ENCODE assay signal across 8 cellular contexts in the genomic region with DNA sequence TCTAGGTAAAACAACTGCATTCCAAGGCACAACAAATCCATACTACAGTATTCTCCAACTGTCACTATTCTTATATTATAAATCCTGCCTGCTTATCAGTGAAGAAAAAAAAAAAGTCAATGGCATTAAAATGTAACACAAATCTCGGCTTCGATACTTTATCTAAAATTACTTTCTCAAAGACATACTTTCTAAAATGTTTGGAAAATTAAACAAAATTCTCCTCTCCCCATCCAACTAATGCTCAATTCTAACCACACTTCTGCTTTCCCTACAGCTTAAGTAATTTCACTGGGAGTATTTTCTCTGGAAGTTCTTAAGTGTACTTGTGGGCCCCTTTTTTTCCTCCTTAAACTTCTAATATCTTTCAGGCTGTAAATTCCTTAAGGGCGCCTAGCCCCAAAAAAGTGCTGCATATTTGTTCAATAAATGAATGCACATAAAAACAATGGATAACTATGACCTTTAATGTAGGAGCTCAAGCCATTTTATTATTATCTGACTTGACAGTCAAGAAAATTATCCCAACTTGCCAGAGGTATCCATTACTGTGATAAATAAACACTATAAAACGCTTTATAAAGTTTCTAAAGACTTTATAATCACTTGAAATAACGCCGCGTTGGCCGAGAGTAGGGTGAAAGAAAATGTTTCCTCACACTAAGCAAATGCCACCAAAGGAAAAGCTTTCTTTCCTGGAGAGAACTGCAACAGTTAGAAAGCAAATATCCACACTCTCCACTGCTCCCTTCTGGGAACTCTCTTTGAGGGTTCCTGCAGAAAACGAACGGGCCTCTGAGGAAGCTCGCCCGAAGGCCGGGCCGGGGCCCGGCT. TPM values are rescaled to one million over a fixed set of nuclear protein-coding genes. Genes with fewer than 3 reads are reported as not detected.
DNase-seq lines count a peak whose midpoint lies in the region; FAIRE-seq and TF ChIP-seq lines count a peak whose summit lies in the region.

No MANE protein-coding gene starts in this region.

- H3K9ac ChIP-seq in Loucy (ENCODE audit: low read depth, low read length, poor library complexity, severe bottlenecking) (peak overlapping the region; percentile 87), mucosa of stomach (ENCODE audit: low read length) (peak overlapping the region; percentile 86)

- H3K79me2 ChIP-seq in DOHH2 (ENCODE audit: control insufficient read depth, low read length), result peaks cover 16% of the 10 kb centered on the region
- peaks cover 12% of the 10 kb centered on the region; the same call in 1 of the 2 replicates for H3K79me2 ChIP-seq in Loucy (ENCODE audit: insufficient read depth, low read length)

- no peaks in the 10 kb centered on the region for H3K27me3 Mint-ChIP-seq in chondrocyte (ENCODE audit: low read depth)

- H3K36me3 Mint-ChIP-seq in chondrocyte (ENCODE audit: low read depth), result peaks cover 3% of the 10 kb centered on the region

- POLR2A ChIA-PET in HEK293T (lab: Yijun Ruan, JAX), result interaction anchor here (0.6 to 2.8 kb wide), 5 partner anchors 15 to 659 kb away, joined by 3 to 24 read pairs (median 4); partner anchors contain the start of gene DTD2

- H3K4me2 ChIP-seq in DOHH2 (ENCODE audit: low read length) (peak overlapping the region; percentile 64), Loucy (ENCODE audit: low read depth, low read length, poor library complexity, severe bottlenecking) (peak overlapping the region; percentile 92)

- peak overlapping the region; percentile 96 for H3K27ac Mint-ChIP-seq in chondrocyte (ENCODE audit: unreplicated experiment)

- H3K4me1 ChIP-seq in DOHH2 (ENCODE audit: control insufficient read depth, low read length), result peaks cover 21% of the 10 kb centered on the region
- peaks cover 14% of the 10 kb centered on the region for H3K4me1 ChIP-seq in Loucy (ENCODE audit: insufficient read depth, low read length, poor library complexity, severe bottlenecking)
- no peaks in the 10 kb centered on the region for H3K4me1 ChIP-seq in mucosa of stomach (ENCODE audit: control insufficient read depth, insufficient read depth, low read length)

- no peaks in the 10 kb centered on the region for H3K36me3 ChIP-seq in DOHH2 (ENCODE audit: control insufficient read depth, low read length)
- no peaks in the 10 kb centered on the region for H3K36me3 ChIP-seq in Loucy (ENCODE audit: insufficient read depth, low read length)
- no peaks in the 10 kb centered on the region for H3K36me3 ChIP-seq in mucosa of stomach (ENCODE audit: control insufficient read depth, insufficient read depth, low read length)

- H3K27ac ChIP-seq in DOHH2 (ENCODE audit: low read depth, low read length), result no peak overlapping the region

- H3K9me3 Mint-ChIP-seq in chondrocyte (ENCODE audit: low read depth), result no peaks in the 10 kb centered on the region

- FAIRE-seq in H54 (lab: Jason Lieb, UNC), result no peak

- H3K4me3 ChIP-seq in DOHH2 (ENCODE audit: low read length) (peak overlapping the region; percentile 91), Loucy (ENCODE audit: low read length, poor library complexity, severe bottlenecking) (peak overlapping the region; percentile 95), mucosa of stomach (ENCODE audit: low read length) (peak overlapping the region; percentile 98)

- no peaks in the 10 kb centered on the region for H3K9me3 ChIP-seq in DOHH2 (ENCODE audit: control insufficient read depth, insufficient read depth, low read length)
- H3K9me3 ChIP-seq in Loucy (ENCODE audit: insufficient read depth, low read depth, low read length), result no peaks in the 10 kb centered on the region
- H3K9me3 ChIP-seq in mucosa of stomach (ENCODE audit: control insufficient read depth, low read length), result no peaks in the 10 kb centered on the region

- H3K27me3 ChIP-seq in DOHH2 (ENCODE audit: control insufficient read depth, low read length) (no peaks in the 10 kb centered on the region), Loucy (ENCODE audit: insufficient read depth, low read length, poor library complexity, severe bottlenecking) (no peaks in the 10 kb centered on the region), mucosa of stomach (ENCODE audit: control insufficient read depth, insufficient read depth, low read length) (no peaks in the 10 kb centered on the region)

- CTCF ChIA-PET in HEK293T (lab: Yijun Ruan, JAX), result interaction anchor here (0.7 to 1.2 kb wide), 3 partner anchors 7 to 35 kb away, joined by 3 to 6 read pairs (median 5); no protein-coding TSS in a partner anchor

- no peak for TF ChIP-seq POLR2A in H54 (IDR thresholded peaks at IDR 0.05; ENCODE audit: low read depth, low read length)

- peak overlapping the region; percentile 89 for H2AFZ ChIP-seq in Loucy (ENCODE audit: low read length)

- H3F3A ChIP-seq in DOHH2 (ENCODE audit: control insufficient read depth, insufficient read depth) (peaks cover 15% of the 10 kb centered on the region), Loucy (ENCODE audit: low read depth) (no peaks in the 10 kb centered on the region)

- no peaks in the 10 kb centered on the region for H3K9me2 ChIP-seq in DOHH2 (replicated peaks; ENCODE audit: control insufficient read depth, low read length)
- H3K9me2 ChIP-seq in Loucy (replicated peaks; ENCODE audit: low read depth, low read length), result no peaks in the 10 kb centered on the region

- H3K4me1 Mint-ChIP-seq in chondrocyte (ENCODE audit: low read depth), result peaks cover 42% of the 10 kb centered on the region

- DNase-seq in chondrocyte (ENCODE audit: low spot score), result no peak
- no peak for DNase-seq in GM10266 (ENCODE audit: extremely low spot score)
- DNase-seq in HEK293T (ENCODE audit: extremely low spot score), result no peak
- no peak for DNase-seq in DMS153 treated with DMSO at 0.1 percent for 48 hours (lab: John Stamatoyannopoulos, UW; ENCODE audit: unreplicated experiment)
- DNase-seq in H54 (ENCODE audit: insufficient read length, low spot score), result no peak

- H4K20me1 ChIP-seq in DOHH2 (ENCODE audit: control insufficient read depth, insufficient read depth, low read depth, low read length), result no peaks in the 10 kb centered on the region
- H4K20me1 ChIP-seq in Loucy (ENCODE audit: insufficient read depth, low read length, poor library complexity, severe bottlenecking), result no peaks in the 10 kb centered on the region

- TF ChIP-seq CTCF in DOHH2 (IDR thresholded peaks at IDR 0.05; ENCODE audit: low read depth, low read length, poor library complexity, severe bottlenecking), result no peak
- no peak for TF ChIP-seq CTCF in Loucy (conservative IDR thresholded peaks at IDR 0.05; ENCODE audit: low read length)
- no peak for TF ChIP-seq CTCF in chondrocyte (IDR thresholded peaks at IDR 0.05)
- TF ChIP-seq CTCF in GM10266 (IDR thresholded peaks at IDR 0.05; ENCODE audit: control insufficient read depth, insufficient read depth, low read depth, missing control alignments), result no peak

- H3K4me3 Mint-ChIP-seq in chondrocyte (ENCODE audit: unreplicated experiment), result peak overlapping the region; percentile 91

TF ChIP-seq in HEK293T, 16 proteins besides CTCF, POLR2A, EP300 and RAD21:
- TF ChIP-seq FOXA1 (IDR thresholded peaks at IDR 0.05) (no peak), NFRKB (IDR thresholded peaks at IDR 0.05) (no peak), LEF1 (IDR thresholded peaks at IDR 0.05; ENCODE audit: borderline replicate concordance) (no peak), CTBP1 (IDR thresholded peaks at IDR 0.05; ENCODE audit: borderline replicate concordance) (no peak), ARNT (IDR thresholded peaks at IDR 0.05) (no peak), PKNOX1 (IDR thresholded peaks at IDR 0.05) (no peak), TARDBP (IDR thresholded peaks at IDR 0.05) (no peak), SUZ12 (IDR thresholded peaks at IDR 0.05) (no peak), SP1 (IDR thresholded peaks at IDR 0.05) (no peak), FOXM1 (IDR thresholded peaks at IDR 0.05; ENCODE audit: borderline replicate concordance) (no peak), BHLHE40 (IDR thresholded peaks at IDR 0.05; ENCODE audit: borderline replicate concordance) (no peak)

RNA-seq across cellular contexts. Expression of gene HEATR5A, which starts 1.0 kb away (rescaled TPM):
- 57.7 to 74.0 TPM (median 59.3 TPM) in 3 replicates for total RNA-seq in chondrocyte

RNA-seq across cellular contexts. Expression of gene DTD2, which starts 37.9 kb away (rescaled TPM):
- total RNA-seq in chondrocyte, result 29.5 to 36.1 TPM (median 34.1 TPM) in 3 replicates
